ENCODE assay signal across 13 cellular contexts in genomic region chr18:24189007-24189528, GRCh38. TPM values are rescaled to one million over a fixed set of nuclear protein-coding genes. Genes with fewer than 3 reads are reported as not detected.
DNase-seq lines count a peak whose midpoint lies in the region; ATAC-seq and TF ChIP-seq lines count a peak whose summit lies in the region.
"Had no signal": no experiment of that assay in that cellular context is flagged by ENCODE, and none has a peak within 500 bp of the region (broad histone marks: within the 10 kb centered on the region; RNA-seq: fewer than 3 reads in every experiment).

No MANE protein-coding gene starts in this region.

- no peaks in the 10 kb centered on the region for H3K9me3 Mint-ChIP-seq in activated CD8-positive, alpha-beta T cell treated with anti-CD3 and anti-CD28 coated beads for 36 hours

- H3K4me3 Mint-ChIP-seq in activated CD8-positive, alpha-beta T cell treated with anti-CD3 and anti-CD28 coated beads for 36 hours = no peak overlapping the region

- intact Hi-C loops in left ventricle myocardium superior (cut with micrococcal nuclease) = no loop called here
- intact Hi-C loops in activated CD8-positive, alpha-beta T cell treated with anti-CD3 and anti-CD28 coated beads for 36 hours (cut with micrococcal nuclease) = no loop called here

- H3K27me3 Mint-ChIP-seq in activated CD8-positive, alpha-beta T cell treated with anti-CD3 and anti-CD28 coated beads for 36 hours = peaks cover 6% of the 10 kb centered on the region

- POLR2A ChIA-PET in activated CD8-positive, alpha-beta T cell treated with anti-CD3 and anti-CD28 coated beads for 36 hours (lab: Charles Lee) = no interaction called here

- H3K27ac Mint-ChIP-seq in activated CD8-positive, alpha-beta T cell treated with anti-CD3 and anti-CD28 coated beads for 36 hours = no peak overlapping the region

- ATAC-seq in GM21447 (IDR thresholded peaks at IDR 0.05; ENCODE audit: unreplicated experiment) (peak; percentile 75), HG03280 (IDR thresholded peaks at IDR 0.05; ENCODE audit: unreplicated experiment) (peak; percentile 53), left ventricle myocardium superior (peak; percentile 58)
- no peak for ATAC-seq in activated CD8-positive, alpha-beta T cell treated with anti-CD3 and anti-CD28 coated beads for 36 hours
- ATAC-seq: HCT116 had no signal

- DNase-seq in GM13977 (ENCODE audit: low spot score) (peak; percentile 61), left ventricle myocardium superior (no peak), SW480 (ENCODE audit: low spot score) (no peak), H4 (ENCODE audit: low spot score) (no peak)
- no peak for DNase-seq in activated CD8-positive, alpha-beta T cell treated with anti-CD3 and anti-CD28 coated beads for 36 hours
- no peak for DNase-seq in effector CD4-positive, alpha-beta T cell
- DNase-seq: head of caudate nucleus, NCI-H2081 treated with DMSO at 0.1 percent for 48 hours, occipital lobe had no signal

- in situ Hi-C loops in GM13977 (cut with MboI; ENCODE audit: low pct_unique_long_range_greater_than_20kb, low sequenced_read_pairs, unreplicated experiment) = no loop called here

- H3K4me1 Mint-ChIP-seq in activated CD8-positive, alpha-beta T cell treated with anti-CD3 and anti-CD28 coated beads for 36 hours (ENCODE audit: low read depth) = no peaks in the 10 kb centered on the region

- CTCF ChIA-PET in activated CD8-positive, alpha-beta T cell treated with anti-CD3 and anti-CD28 coated beads for 36 hours (lab: Charles Lee) = interaction anchor here (0.5 to 4.3 kb wide), 2 partner anchors 12 to 296 kb away, joined by 4 to 19 read pairs; no protein-coding TSS in a partner anchor

- TF ChIP-seq CTCF in GM13977 (IDR thresholded peaks at IDR 0.05; ENCODE audit: extremely low read depth, insufficient read depth, missing control alignments) = no peak
- no peak for TF ChIP-seq CTCF in activated CD8-positive, alpha-beta T cell treated with anti-CD3 and anti-CD28 coated beads for 36 hours (IDR thresholded peaks at IDR 0.05)

- no peaks in the 10 kb centered on the region for H3K36me3 Mint-ChIP-seq in activated CD8-positive, alpha-beta T cell treated with anti-CD3 and anti-CD28 coated beads for 36 hours (ENCODE audit: low read depth)

RNA-seq across cellular contexts. Expression of gene CABYR, which starts 50.2 kb away (rescaled TPM):
- not detected for total RNA-seq in left ventricle myocardium superior
- 1 to 10 TPM; 1.3 to 2.1 TPM for total RNA-seq in activated CD8-positive, alpha-beta T cell treated with anti-CD3 and anti-CD28 coated beads for 36 hours
- 0.52 TPM in 1 of 2 replicates, not detected in the other for total RNA-seq in H4 (2014; rRNA removed; shearing (Covaris generic))
- total RNA-seq: ascending aorta had no signal
